In genomic region chr3:149717391-149718056, GRCh38 we compare ENCODE assay signal across 8 cellular contexts. TPM values are rescaled to one million over a fixed set of nuclear protein-coding genes. Genes with fewer than 3 reads are reported as not detected.
DNase-seq lines count a peak whose midpoint lies in the region; ATAC-seq and TF ChIP-seq lines count a peak whose summit lies in the region.

No MANE protein-coding gene starts in this region.

- WGBS in thyroid gland, 2 donors: 6 to 14% methylated on average over 2 of the region's 2 CpGs

- in situ Hi-C loops in ACHN (cut with HindIII; ENCODE audit: low pct_ligation_motif_present, low pct_unique_long_range_greater_than_20kb, low sequenced_read_pairs): no loop called here

- ATAC-seq in HG03457 (IDR thresholded peaks at IDR 0.05; ENCODE audit: unreplicated experiment): no peak

- H3K27me3 ChIP-seq in thyroid gland: no peaks in the 10 kb centered on the region

- DNase-seq in ACHN: peak; percentile 69
- peak; percentile 56 for DNase-seq in GM10266 (ENCODE audit: extremely low spot score)
- DNase-seq in LoVo (ENCODE audit: low spot score): peak; percentile 69
- peak; percentile 88 for DNase-seq in RKO (ENCODE audit: low spot score)
- peak; percentile 88 for DNase-seq in dedifferentiated amniotic fluid mesenchymal stem cell (ENCODE audit: extremely low spot score)
- DNase-seq in left kidney (ENCODE audit: low read depth, low spot score): peak; percentile 80
- DNase-seq in thyroid gland: peak; percentile 50 to 56

- no peak for TF ChIP-seq POLR2A in thyroid gland (IDR thresholded peaks at IDR 0.05)

- H3K4me1 ChIP-seq in thyroid gland: no peaks in the 10 kb centered on the region

- no peak overlapping the region for H3K27ac ChIP-seq in thyroid gland

- no peak overlapping the region for H3K4me3 ChIP-seq in thyroid gland (replicated peaks in 1 of 3)

- no peaks in the 10 kb centered on the region for H3K36me3 ChIP-seq in thyroid gland

- intact Hi-C loops in thyroid gland (cut with DNase I): loop anchor here (5.0 to 10.0 kb wide), 3 partner anchors 53 to 205 kb away; no protein-coding TSS in a partner anchor

- TF ChIP-seq CTCF in GM10266 (IDR thresholded peaks at IDR 0.05; ENCODE audit: control insufficient read depth, insufficient read depth, low read depth, missing control alignments): peak; percentile 66
- peak; percentile 65 to 95 (median 75) for TF ChIP-seq CTCF in thyroid gland (IDR thresholded peaks at IDR 0.05)

- no peaks in the 10 kb centered on the region for H3K9me3 ChIP-seq in thyroid gland

RNA-seq across cellular contexts. Expression of gene COMMD2, which starts 34.8 kb away (rescaled TPM):
- 10 to 100 TPM; 36.4 to 56.5 (median 45.6) TPM for total RNA-seq in thyroid gland

RNA-seq across cellular contexts. Expression of gene WWTR1, which starts 59.7 kb away (rescaled TPM):
- total RNA-seq in thyroid gland: 10 to 100 TPM; 56.7 to 87.6 (median 78.5) TPM
